In the genomic region with DNA sequence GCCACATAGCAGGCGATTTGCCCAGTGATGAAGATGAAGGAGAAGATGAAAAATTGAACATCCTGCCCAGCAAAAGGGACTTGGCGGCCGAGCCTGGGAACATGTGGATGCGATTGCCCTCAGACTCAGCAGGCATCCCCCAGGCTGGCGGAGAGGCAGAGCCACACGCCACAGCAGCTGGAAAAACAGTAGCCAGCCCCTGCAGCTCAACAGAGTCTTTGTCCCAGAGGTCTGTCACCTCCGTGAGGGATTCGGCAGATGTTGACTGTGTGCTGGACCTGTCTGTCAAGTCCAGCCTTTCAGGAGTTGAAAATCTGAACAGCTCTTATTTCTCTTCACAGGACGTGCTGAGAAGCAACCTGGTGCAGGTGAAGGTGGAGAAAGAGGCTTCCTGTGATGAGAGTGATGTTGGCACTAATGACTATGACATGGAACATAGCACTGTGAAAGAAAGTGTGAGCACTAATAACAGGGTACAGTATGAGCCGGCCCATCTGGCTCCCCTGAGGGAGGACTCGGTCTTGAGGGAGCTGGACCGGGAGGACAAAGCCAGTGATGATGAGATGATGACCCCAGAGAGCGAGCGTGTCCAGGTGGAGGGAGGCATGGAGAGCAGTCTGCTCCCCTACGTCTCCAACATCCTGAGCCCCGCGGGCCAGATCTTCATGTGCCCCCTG, we compare ENCODE assay signal across 2 cellular contexts.
TF ChIP-seq lines count a peak whose summit lies in the region.

No MANE protein-coding gene starts in this region.

TF ChIP-seq in SK-N-SH, 30 proteins besides CTCF, POLR2A, EP300 and RAD21 (continued from another document):
- TF ChIP-seq, protein P1, sequence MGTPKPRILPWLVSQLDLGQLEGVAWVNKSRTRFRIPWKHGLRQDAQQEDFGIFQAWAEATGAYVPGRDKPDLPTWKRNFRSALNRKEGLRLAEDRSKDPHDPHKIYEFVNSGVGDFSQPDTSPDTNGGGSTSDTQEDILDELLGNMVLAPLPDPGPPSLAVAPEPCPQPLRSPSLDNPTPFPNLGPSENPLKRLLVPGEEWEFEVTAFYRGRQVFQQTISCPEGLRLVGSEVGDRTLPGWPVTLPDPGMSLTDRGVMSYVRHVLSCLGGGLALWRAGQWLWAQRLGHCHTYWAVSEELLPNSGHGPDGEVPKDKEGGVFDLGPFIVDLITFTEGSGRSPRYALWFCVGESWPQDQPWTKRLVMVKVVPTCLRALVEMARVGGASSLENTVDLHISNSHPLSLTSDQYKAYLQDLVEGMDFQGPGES (IDR thresholded peaks at IDR 0.05; ENCODE audit: low read depth, low read length), result no peak

TF ChIP-seq in SK-N-SH treated with all-trans-retinoic acid at 6 μM for 48 hours, 23 proteins besides CTCF, POLR2A, EP300 and RAD21 (continued from another document):
- TF ChIP-seq, protein P2, sequence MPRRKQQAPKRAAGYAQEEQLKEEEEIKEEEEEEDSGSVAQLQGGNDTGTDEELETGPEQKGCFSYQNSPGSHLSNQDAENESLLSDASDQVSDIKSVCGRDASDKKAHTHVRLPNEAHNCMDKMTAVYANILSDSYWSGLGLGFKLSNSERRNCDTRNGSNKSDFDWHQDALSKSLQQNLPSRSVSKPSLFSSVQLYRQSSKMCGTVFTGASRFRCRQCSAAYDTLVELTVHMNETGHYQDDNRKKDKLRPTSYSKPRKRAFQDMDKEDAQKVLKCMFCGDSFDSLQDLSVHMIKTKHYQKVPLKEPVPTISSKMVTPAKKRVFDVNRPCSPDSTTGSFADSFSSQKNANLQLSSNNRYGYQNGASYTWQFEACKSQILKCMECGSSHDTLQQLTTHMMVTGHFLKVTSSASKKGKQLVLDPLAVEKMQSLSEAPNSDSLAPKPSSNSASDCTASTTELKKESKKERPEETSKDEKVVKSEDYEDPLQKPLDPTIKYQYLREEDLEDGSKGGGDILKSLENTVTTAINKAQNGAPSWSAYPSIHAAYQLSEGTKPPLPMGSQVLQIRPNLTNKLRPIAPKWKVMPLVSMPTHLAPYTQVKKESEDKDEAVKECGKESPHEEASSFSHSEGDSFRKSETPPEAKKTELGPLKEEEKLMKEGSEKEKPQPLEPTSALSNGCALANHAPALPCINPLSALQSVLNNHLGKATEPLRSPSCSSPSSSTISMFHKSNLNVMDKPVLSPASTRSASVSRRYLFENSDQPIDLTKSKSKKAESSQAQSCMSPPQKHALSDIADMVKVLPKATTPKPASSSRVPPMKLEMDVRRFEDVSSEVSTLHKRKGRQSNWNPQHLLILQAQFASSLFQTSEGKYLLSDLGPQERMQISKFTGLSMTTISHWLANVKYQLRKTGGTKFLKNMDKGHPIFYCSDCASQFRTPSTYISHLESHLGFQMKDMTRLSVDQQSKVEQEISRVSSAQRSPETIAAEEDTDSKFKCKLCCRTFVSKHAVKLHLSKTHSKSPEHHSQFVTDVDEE (CRISPR knock-in tag; IDR thresholded peaks at IDR 0.05), result no peak
- TF ChIP-seq ZC3H10 (CRISPR knock-in tag; IDR thresholded peaks at IDR 0.05) (no peak), RARB (CRISPR knock-in tag; IDR thresholded peaks at IDR 0.05) (no peak), ZFP30 (CRISPR knock-in tag; IDR thresholded peaks at IDR 0.05) (no peak), PPARA (CRISPR knock-in tag; IDR thresholded peaks at IDR 0.05; ENCODE audit: borderline replicate concordance) (no peak), ZNF70 (CRISPR knock-in tag; IDR thresholded peaks at IDR 0.05) (no peak), ARNTL (CRISPR knock-in tag; IDR thresholded peaks at IDR 0.05; ENCODE audit: borderline replicate concordance, low read depth) (no peak), GLIS3 (CRISPR knock-in tag; IDR thresholded peaks at IDR 0.05) (no peak), ESRRG (CRISPR knock-in tag; IDR thresholded peaks at IDR 0.05) (no peak), ZNF8 (CRISPR knock-in tag; IDR thresholded peaks at IDR 0.05) (no peak), ZNF565 (CRISPR knock-in tag; conservative IDR thresholded peaks at IDR 0.05; ENCODE audit: low read depth) (no peak), BACH2 (CRISPR knock-in tag; IDR thresholded peaks at IDR 0.05; ENCODE audit: borderline replicate concordance) (no peak)
- TF ChIP-seq, protein P3, sequence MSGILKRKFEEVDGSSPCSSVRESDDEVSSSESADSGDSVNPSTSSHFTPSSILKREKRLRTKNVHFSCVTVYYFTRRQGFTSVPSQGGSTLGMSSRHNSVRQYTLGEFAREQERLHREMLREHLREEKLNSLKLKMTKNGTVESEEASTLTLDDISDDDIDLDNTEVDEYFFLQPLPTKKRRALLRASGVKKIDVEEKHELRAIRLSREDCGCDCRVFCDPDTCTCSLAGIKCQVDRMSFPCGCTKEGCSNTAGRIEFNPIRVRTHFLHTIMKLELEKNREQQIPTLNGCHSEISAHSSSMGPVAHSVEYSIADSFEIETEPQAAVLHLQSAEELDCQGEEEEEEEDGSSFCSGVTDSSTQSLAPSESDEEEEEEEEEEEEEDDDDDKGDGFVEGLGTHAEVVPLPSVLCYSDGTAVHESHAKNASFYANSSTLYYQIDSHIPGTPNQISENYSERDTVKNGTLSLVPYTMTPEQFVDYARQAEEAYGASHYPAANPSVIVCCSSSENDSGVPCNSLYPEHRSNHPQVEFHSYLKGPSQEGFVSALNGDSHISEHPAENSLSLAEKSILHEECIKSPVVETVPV (CRISPR knock-in tag; IDR thresholded peaks at IDR 0.05), result no peak
- TF ChIP-seq, protein P4, sequence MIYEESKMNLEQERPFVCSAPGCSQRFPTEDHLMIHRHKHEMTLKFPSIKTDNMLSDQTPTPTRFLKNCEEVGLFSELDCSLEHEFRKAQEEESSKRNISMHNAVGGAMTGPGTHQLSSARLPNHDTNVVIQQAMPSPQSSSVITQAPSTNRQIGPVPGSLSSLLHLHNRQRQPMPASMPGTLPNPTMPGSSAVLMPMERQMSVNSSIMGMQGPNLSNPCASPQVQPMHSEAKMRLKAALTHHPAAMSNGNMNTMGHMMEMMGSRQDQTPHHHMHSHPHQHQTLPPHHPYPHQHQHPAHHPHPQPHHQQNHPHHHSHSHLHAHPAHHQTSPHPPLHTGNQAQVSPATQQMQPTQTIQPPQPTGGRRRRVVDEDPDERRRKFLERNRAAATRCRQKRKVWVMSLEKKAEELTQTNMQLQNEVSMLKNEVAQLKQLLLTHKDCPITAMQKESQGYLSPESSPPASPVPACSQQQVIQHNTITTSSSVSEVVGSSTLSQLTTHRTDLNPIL (CRISPR knock-in tag; IDR thresholded peaks at IDR 0.05; ENCODE audit: low read depth), result no peak
- TF ChIP-seq, protein P5, sequence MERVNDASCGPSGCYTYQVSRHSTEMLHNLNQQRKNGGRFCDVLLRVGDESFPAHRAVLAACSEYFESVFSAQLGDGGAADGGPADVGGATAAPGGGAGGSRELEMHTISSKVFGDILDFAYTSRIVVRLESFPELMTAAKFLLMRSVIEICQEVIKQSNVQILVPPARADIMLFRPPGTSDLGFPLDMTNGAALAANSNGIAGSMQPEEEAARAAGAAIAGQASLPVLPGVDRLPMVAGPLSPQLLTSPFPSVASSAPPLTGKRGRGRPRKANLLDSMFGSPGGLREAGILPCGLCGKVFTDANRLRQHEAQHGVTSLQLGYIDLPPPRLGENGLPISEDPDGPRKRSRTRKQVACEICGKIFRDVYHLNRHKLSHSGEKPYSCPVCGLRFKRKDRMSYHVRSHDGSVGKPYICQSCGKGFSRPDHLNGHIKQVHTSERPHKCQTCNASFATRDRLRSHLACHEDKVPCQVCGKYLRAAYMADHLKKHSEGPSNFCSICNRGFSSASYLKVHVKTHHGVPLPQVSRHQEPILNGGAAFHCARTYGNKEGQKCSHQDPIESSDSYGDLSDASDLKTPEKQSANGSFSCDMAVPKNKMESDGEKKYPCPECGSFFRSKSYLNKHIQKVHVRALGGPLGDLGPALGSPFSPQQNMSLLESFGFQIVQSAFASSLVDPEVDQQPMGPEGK (CRISPR knock-in tag; IDR thresholded peaks at IDR 0.05; ENCODE audit: borderline replicate concordance), result no peak
